ENCODE assay signal across 8 cellular contexts in genomic region chr17:13594762-13595697, GRCh38. TPM values are rescaled to one million over a fixed set of nuclear protein-coding genes. Genes with fewer than 3 reads are reported as not detected.
DNase-seq lines count a peak whose midpoint lies in the region; ATAC-seq and TF ChIP-seq lines count a peak whose summit lies in the region.

No MANE protein-coding gene starts in this region.

- H3K9me3 Mint-ChIP-seq in nephron, result no peaks in the 10 kb centered on the region

- no peak for TF ChIP-seq EP300 in esophagus muscularis mucosa (IDR thresholded peaks at IDR 0.05)

- H3K4me1 Mint-ChIP-seq in nephron, result peaks cover 78% of the 10 kb centered on the region

- peak; percentile 59; the same call in 2 of the 3 replicates for ATAC-seq in DND-41 (ENCODE audit: insufficient read depth, low read depth)
- ATAC-seq in HG03342 (IDR thresholded peaks at IDR 0.05; ENCODE audit: unreplicated experiment), result peak; percentile 59
- peak; percentile 57 for ATAC-seq in stimulated activated naive CD8-positive, alpha-beta T cell treated with anti-CD3 and anti-CD28 coated beads, Interleukin-15, Interleukin-2, amounts not matched to agents 100 U/mL and 50 U/mL, for 24 hours
- no peak for ATAC-seq in GM18511 (IDR thresholded peaks at IDR 0.05; ENCODE audit: unreplicated experiment)

- H3K4me3 Mint-ChIP-seq in nephron, result peak overlapping the region in 2 of 3 experiments; percentile 31 to 62

- no peaks in the 10 kb centered on the region for H3K9me3 ChIP-seq in DND-41 (ENCODE audit: insufficient read depth, low read length, severe bottlenecking)
- no peaks in the 10 kb centered on the region for H3K9me3 ChIP-seq in esophagus muscularis mucosa

- 24% methylated on average over 12 of the region's 12 CpGs for WGBS in esophagus muscularis mucosa

- H3K4me2 ChIP-seq in DND-41 (ENCODE audit: insufficient read depth, low read length), result no peak overlapping the region

- no peak for TF ChIP-seq POLR2A in esophagus muscularis mucosa (IDR thresholded peaks at IDR 0.05; ENCODE audit: low read depth)

- TF ChIP-seq CTCF in DND-41 (IDR thresholded peaks at IDR 0.05; ENCODE audit: borderline replicate concordance, extremely low read depth, low read length, poor library complexity, severe bottlenecking), result peak; percentile 94
- TF ChIP-seq CTCF in esophagus muscularis mucosa (IDR thresholded peaks at IDR 0.05), result peak; percentile 80 to 92 (median 91)
- TF ChIP-seq CTCF in nephron (IDR thresholded peaks at IDR 0.05; ENCODE audit: unreplicated experiment in 3 of 3), result peak; percentile 85 to 92 (median 88)

- H3K27me3 ChIP-seq in DND-41 (ENCODE audit: insufficient read depth, low read length, poor library complexity), result peaks cover 4% of the 10 kb centered on the region
- peaks cover 0 to 51% (median 5%) of the 10 kb centered on the region in 4 donors for H3K27me3 ChIP-seq in esophagus muscularis mucosa

- peak overlapping the region; percentile 2 to 68 (median 40) for H3K27ac Mint-ChIP-seq in nephron

- H3K36me3 ChIP-seq in DND-41 (ENCODE audit: insufficient read depth, low read length), result no peaks in the 10 kb centered on the region
- H3K36me3 ChIP-seq in esophagus muscularis mucosa, result no peaks in the 10 kb centered on the region

- H4K20me1 ChIP-seq in DND-41 (ENCODE audit: insufficient read depth, low read length), result no peaks in the 10 kb centered on the region

- H3K4me1 ChIP-seq in DND-41 (ENCODE audit: insufficient read depth, low read length), result no peaks in the 10 kb centered on the region
- H3K4me1 ChIP-seq in esophagus muscularis mucosa, result peaks cover 0 to 4% (median 0%) of the 10 kb centered on the region in 4 donors

- intact Hi-C loops in esophagus muscularis mucosa (cut with DNase I), result loop anchor here (2.0 to 10.0 kb wide), 3 partner anchors 470 to 1332 kb away; partner anchors contain the start of gene COX10

- H3K36me3 Mint-ChIP-seq in nephron (ENCODE audit: low read depth), result no peaks in the 10 kb centered on the region

- no peak overlapping the region for H3K9ac ChIP-seq in DND-41 (ENCODE audit: low read depth, low read length)

- H3K79me2 ChIP-seq in DND-41 (ENCODE audit: insufficient read depth, low read length), result no peaks in the 10 kb centered on the region

- DNase-seq in DND-41, result peak; percentile 69
- peak; percentile 99 for DNase-seq in OCI-M1 (lab: John Stamatoyannopoulos, UW)
- DNase-seq in activated T-cell treated with anti-CD3 and anti-CD28 coated beads for 4 hours, result peak; percentile 83
- no peak for DNase-seq in esophagus muscularis mucosa (ENCODE audit: extremely low spot score)
- DNase-seq in stimulated activated naive CD8-positive, alpha-beta T cell treated with anti-CD3 and anti-CD28 coated beads, Interleukin-15, Interleukin-2, amounts not matched to agents 100 U/mL and 50 U/mL, for 24 hours, result peak; percentile 78

- H3K27ac ChIP-seq in DND-41 (ENCODE audit: low read length), result no peak overlapping the region
- peak overlapping the region in 3 of 4 donors; percentile 1 to 37 (median 35) for H3K27ac ChIP-seq in esophagus muscularis mucosa (replicated peaks in 1 of 4)

- H3K4me3 ChIP-seq in DND-41 (ENCODE audit: low read depth in 1 of 2, low read length in 2 of 2) (no peak overlapping the region), esophagus muscularis mucosa (no peak overlapping the region)

- no peak overlapping the region for H2AFZ ChIP-seq in DND-41 (ENCODE audit: low read depth, low read length)

- peaks cover 57% of the 10 kb centered on the region for H3K27me3 Mint-ChIP-seq in nephron (ENCODE audit: low read depth)

RNA-seq across cellular contexts. Expression of gene HS3ST3A1, which starts 6.7 kb away (rescaled TPM):
- 10 to 100 TPM in 1 of 4 donors, 1 to 10 TPM in 3; 5.7 to 10.4 (median 7.7) TPM for total RNA-seq in esophagus muscularis mucosa
